In genomic region chr1:213050745-213051126, GRCh38 we compare ENCODE assay signal across 8 cellular contexts. TPM values are rescaled to one million over a fixed set of nuclear protein-coding genes. Genes with fewer than 3 reads are reported as not detected.
DNase-seq lines count a peak whose midpoint lies in the region; ATAC-seq and TF ChIP-seq lines count a peak whose summit lies in the region.

No MANE protein-coding gene starts in this region.

- peak overlapping the region; percentile 75 for H3K9ac ChIP-seq in SK-N-SH

- peaks cover 11% of the 10 kb centered on the region for H4K20me1 ChIP-seq in SK-N-SH (ENCODE audit: insufficient read depth)

- no peak for TF ChIP-seq EP300 in SK-N-SH (IDR thresholded peaks at IDR 0.05; ENCODE audit: borderline replicate concordance in 1 of 2, low read depth in 1 of 2, low read length in 1 of 2)
- no peak for TF ChIP-seq EP300 in gastroesophageal sphincter (IDR thresholded peaks at IDR 0.05)
- no peak for TF ChIP-seq EP300 in sigmoid colon (IDR thresholded peaks at IDR 0.05)

- TF ChIP-seq POLR2A in gastroesophageal sphincter (IDR thresholded peaks at IDR 0.05) (no peak), sigmoid colon (IDR thresholded peaks at IDR 0.05) (no peak)

- POLR2A ChIA-PET in SK-N-SH (lab: Yijun Ruan, JAX): interaction anchor here (0.6 to 1.8 kb wide), 3 partner anchors 31 to 1849 kb away, joined by 3 to 12 read pairs (median 3); partner anchors contain the start of gene ANGEL2

- CTCF ChIA-PET in SK-N-SH (lab: Yijun Ruan, JAX): interaction anchor here (1.0 to 1.5 kb wide), 5 partner anchors 12 to 56 kb away, joined by 3 to 5 read pairs (median 3); no protein-coding TSS in a partner anchor

- no peak for TF ChIP-seq RAD21 in SK-N-SH (IDR thresholded peaks at IDR 0.05; ENCODE audit: low read length)

- H3F3A ChIP-seq in SK-N-SH (replicated peaks; ENCODE audit: insufficient read depth): peaks cover 13% of the 10 kb centered on the region

- 20% methylated on average over 13 of the region's 15 CpGs for WGBS in SK-N-SH (ENCODE audit: low lambda C conversion rate)
- 27 to 39% methylated on average over 3 to 8 of the region's 15 CpGs for WGBS in gastroesophageal sphincter (ENCODE audit: low coverage in 1 of 2), 2 donors
- 11 to 25% methylated on average over 15 of the region's 15 CpGs for WGBS in sigmoid colon, 2 donors

- H3K4me1 ChIP-seq in SK-N-SH (ENCODE audit: control insufficient read depth in 1 of 2, insufficient read depth in 2 of 2, low read depth in 1 of 2, low read length in 1 of 2) (peaks cover 6 to 14% of the 10 kb centered on the region in 2 experiments; a peak in 3 of 4 replicates), gastroesophageal sphincter (peaks cover 3 to 28% (median 14%) of the 10 kb centered on the region in 3 donors), sigmoid colon (peaks cover 0 to 25% (median 10%) of the 10 kb centered on the region in 4 donors)

- H3K4me2 ChIP-seq in SK-N-SH: peak overlapping the region; percentile 86

- H3K27me3 ChIP-seq in SK-N-SH (ENCODE audit: insufficient read depth) (no peaks in the 10 kb centered on the region), gastroesophageal sphincter (peaks cover 23% of the 10 kb centered on the region), sigmoid colon (peaks cover 0 to 18% (median 0%) of the 10 kb centered on the region in 3 donors)

- peaks cover 45% of the 10 kb centered on the region for H3K79me2 ChIP-seq in SK-N-SH (ENCODE audit: insufficient read depth)

- peak; percentile 29 for DNase-seq in GM13977 (ENCODE audit: low spot score)
- no peak for DNase-seq in SK-N-SH
- no peak for DNase-seq in sigmoid colon
- no peak for DNase-seq in retina
- no peak for DNase-seq in cerebellar nuclear complex (lab: John Stamatoyannopoulos, UW)
- DNase-seq in activated effector memory CD4-positive, alpha-beta T cell treated with Interleukin-2 at 50 U/mL for 16 hours: no peak

- H2AFZ ChIP-seq in SK-N-SH (ENCODE audit: low read depth): peak overlapping the region; percentile 99

- no peaks in the 10 kb centered on the region for H3K9me2 ChIP-seq in SK-N-SH

- H3K4me3 ChIP-seq in SK-N-SH (ENCODE audit: low read depth in 2 of 2, low read length in 1 of 2) (peak overlapping the region; percentile 87 to 93), gastroesophageal sphincter (peak overlapping the region; percentile 83 to 86), sigmoid colon (peak overlapping the region; percentile 76 to 96 (median 84))

- peak; percentile 37 for ATAC-seq in HG02588 (IDR thresholded peaks at IDR 0.05; ENCODE audit: unreplicated experiment)
- peak; percentile 28 for ATAC-seq in gastroesophageal sphincter

- TF ChIP-seq CTCF in GM13977 (IDR thresholded peaks at IDR 0.05; ENCODE audit: extremely low read depth, insufficient read depth, missing control alignments) (no peak), SK-N-SH (IDR thresholded peaks at IDR 0.05) (no peak), gastroesophageal sphincter (IDR thresholded peaks at IDR 0.05) (no peak), sigmoid colon (IDR thresholded peaks at IDR 0.05) (no peak)

- in situ Hi-C loops in GM13977 (cut with MboI; ENCODE audit: low pct_unique_long_range_greater_than_20kb, low sequenced_read_pairs, unreplicated experiment): no loop called here

- no peaks in the 10 kb centered on the region for H3K9me3 ChIP-seq in SK-N-SH
- no peaks in the 10 kb centered on the region for H3K9me3 ChIP-seq in gastroesophageal sphincter
- no peaks in the 10 kb centered on the region for H3K9me3 ChIP-seq in sigmoid colon

- intact Hi-C loops in sigmoid colon (cut with DNase I): loop anchor here (1.0 kb wide), 1 partner anchor 35 kb away; the partner anchor contains the start of gene ANGEL2

- no peaks in the 10 kb centered on the region for H3K36me3 ChIP-seq in SK-N-SH (replicated peaks in 1 of 2; ENCODE audit: control insufficient read depth in 1 of 2, insufficient read depth in 2 of 2, low read length in 1 of 2)
- H3K36me3 ChIP-seq in gastroesophageal sphincter: no peaks in the 10 kb centered on the region
- no peaks in the 10 kb centered on the region for H3K36me3 ChIP-seq in sigmoid colon

- peak overlapping the region; percentile 85 to 87 for H3K27ac ChIP-seq in SK-N-SH (ENCODE audit: low read depth in 2 of 2, low read length in 1 of 2)
- peak overlapping the region; percentile 64 to 90 (median 83) for H3K27ac ChIP-seq in gastroesophageal sphincter
- H3K27ac ChIP-seq in sigmoid colon: peak overlapping the region; percentile 77 to 88 (median 83)

TF ChIP-seq in SK-N-SH, 30 proteins besides CTCF, POLR2A, EP300 and RAD21 (continues in another document):
- no peak for TF ChIP-seq ZBTB33 (IDR thresholded peaks at IDR 0.05; ENCODE audit: borderline replicate concordance, low read depth)
- TF ChIP-seq POLR2AphosphoS5 (IDR thresholded peaks at IDR 0.05; ENCODE audit: low read depth, low read length): no peak
- TF ChIP-seq TEAD4 (IDR thresholded peaks at IDR 0.05; ENCODE audit: borderline replicate concordance, insufficient read depth): no peak
- no peak for TF ChIP-seq RCOR1 (IDR thresholded peaks at IDR 0.05; ENCODE audit: low read length)
- no peak for TF ChIP-seq TCF12 (IDR thresholded peaks at IDR 0.05)
- TF ChIP-seq RFX5 (IDR thresholded peaks at IDR 0.05; ENCODE audit: low read length): no peak
- TF ChIP-seq GATA2 (CRISPR knock-in tag; IDR thresholded peaks at IDR 0.05): no peak
- TF ChIP-seq PBX3 (IDR thresholded peaks at IDR 0.05): no peak
- TF ChIP-seq MEF2A (IDR thresholded peaks at IDR 0.05; ENCODE audit: borderline replicate concordance, low read depth): no peak
- TF ChIP-seq NRF1 (IDR thresholded peaks at IDR 0.05; ENCODE audit: low read depth, low read length): no peak
- TF ChIP-seq RXRA (IDR thresholded peaks at IDR 0.05; ENCODE audit: borderline replicate concordance, low read depth): no peak
- TF ChIP-seq CHD2 (IDR thresholded peaks at IDR 0.05; ENCODE audit: low read length, partially characterized antibody): no peak
- no peak for TF ChIP-seq MXI1 (IDR thresholded peaks at IDR 0.05; ENCODE audit: low read depth, low read length)
- no peak for TF ChIP-seq NFIC (IDR thresholded peaks at IDR 0.05; ENCODE audit: borderline replicate concordance)
- TF ChIP-seq SIN3A (IDR thresholded peaks at IDR 0.05; ENCODE audit: borderline replicate concordance, low read depth, low read length): no peak

RNA-seq across cellular contexts. Expression of gene RPS6KC1, which starts 0.3 kb away (rescaled TPM):
- 7.8 and 11.4 TPM in 2 replicates for polyA plus RNA-seq in SK-N-SH (2012; rRNA removed)
- 11.3 and 12.2 TPM in 2 replicates for polyA plus RNA-seq in SK-N-SH (2012; cell fraction: cytosol; rRNA removed)
- polyA plus RNA-seq in SK-N-SH (2012; cell fraction: nucleus; rRNA removed): 9.3 and 17.3 TPM in 2 replicates
- total RNA-seq in gastroesophageal sphincter: 10 to 100 TPM; 21.2 to 28.5 (median 23.8) TPM
- total RNA-seq in sigmoid colon: 10 to 100 TPM; 23.1 to 37.4 (median 30.5) TPM
- polyA plus RNA-seq in sigmoid colon: 1 to 10 TPM; 3.9 to 4.8 (median 4.7) TPM

RNA-seq across cellular contexts. Expression of gene ANGEL2, which starts 35.1 kb away (rescaled TPM):
- polyA plus RNA-seq in SK-N-SH (2012; rRNA removed) (14.0 and 17.8 TPM in 2 replicates), sigmoid colon (10 to 100 TPM; 10.8 to 13.4 (median 12.9) TPM)
- 14.7 and 15.7 TPM in 2 replicates for polyA plus RNA-seq in SK-N-SH (2012; cell fraction: cytosol; rRNA removed)
- polyA plus RNA-seq in SK-N-SH (2012; cell fraction: nucleus; rRNA removed): 17.9 and 40.1 TPM in 2 replicates
- total RNA-seq in gastroesophageal sphincter (10 to 100 TPM; 20.9 to 85.1 (median 39.0) TPM), sigmoid colon (10 to 100 TPM; 37.9 to 57.8 (median 44.8) TPM)
